In genomic region chr2:178880257-178880656, GRCh38 we compare ENCODE assay signal across 9 cellular contexts.
"Had no signal": no experiment of that assay in that cellular context is flagged by ENCODE, and none has a peak within 500 bp of the region (broad histone marks: within the 10 kb centered on the region; RNA-seq: fewer than 3 reads in every experiment).

No MANE protein-coding gene starts in this region.

- H3K27ac Mint-ChIP-seq: GM23338, HFFc6 had no signal

- H3K4me3 ChIP-seq: GM23338 had no signal

- H2AFZ ChIP-seq: GM23338 had no signal

- H3K9ac ChIP-seq: KMS-11 had no signal

- H3K9me3 Mint-ChIP-seq: GM23338, H9, HFFc6 had no signal

- FAIRE-seq: H1 had no signal

- ATAC-seq: GM23338 had no signal

- H3K4me3 Mint-ChIP-seq: GM23338, H9, HFFc6 had no signal

- H3K27ac ChIP-seq: HL-60, KMS-11 had no signal

- DNase-seq: H9, HCEC 1CT, HFFc6, IMR-90, KBM-7 had no signal

- H3K4me2 ChIP-seq: GM23338, KMS-11 had no signal
